Comparison of ENCODE assay signal across 9 cellular contexts in the genomic region with DNA sequence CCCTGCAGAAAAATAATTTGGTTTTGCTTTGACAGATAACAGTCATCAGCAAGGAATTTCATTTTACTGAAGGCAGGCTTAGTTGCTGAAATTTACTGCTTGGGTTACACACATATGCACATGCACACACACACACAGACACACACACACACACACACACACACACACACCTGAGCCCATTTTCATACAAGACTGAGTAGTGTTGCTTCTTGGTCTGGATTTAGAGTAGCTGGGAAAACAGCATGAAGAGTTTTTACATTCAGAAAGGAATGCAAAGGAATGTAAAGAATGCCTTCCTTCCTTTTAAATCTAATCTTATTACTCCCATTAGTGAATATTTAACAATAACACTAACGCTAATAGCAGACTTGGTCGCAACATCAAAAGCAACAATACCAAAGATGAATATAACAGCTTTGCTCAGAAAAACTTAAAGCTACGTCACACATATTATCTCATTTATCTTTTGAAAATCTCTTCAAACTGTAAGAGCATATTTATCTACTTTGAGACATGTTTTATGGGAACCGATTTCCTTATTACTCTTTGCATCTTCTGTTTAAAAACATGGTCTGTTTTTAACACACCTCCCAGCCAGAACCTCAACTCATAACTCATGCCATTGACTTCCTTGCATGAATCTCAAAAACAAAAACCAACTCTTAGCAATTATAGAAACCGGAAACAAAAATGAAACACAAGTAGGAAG. TPM values are rescaled to one million over a fixed set of nuclear protein-coding genes. Genes with fewer than 3 reads are reported as not detected.
DNase-seq lines count a peak whose midpoint lies in the region; ATAC-seq and TF ChIP-seq lines count a peak whose summit lies in the region.
"Had no signal": no experiment of that assay in that cellular context is flagged by ENCODE, and none has a peak within 500 bp of the region (broad histone marks: within the 10 kb centered on the region; RNA-seq: fewer than 3 reads in every experiment).

No MANE protein-coding gene starts in this region.

- H3K27me3 ChIP-seq in HUES48 (ENCODE audit: control insufficient read depth, insufficient read depth, low read length) = peaks cover 8% of the 10 kb centered on the region; the same call in 1 of the 2 replicates
- no peaks in the 10 kb centered on the region for H3K27me3 ChIP-seq in osteoblast (ENCODE audit: insufficient read depth, low read length)

- H3K27ac ChIP-seq in HUES48 (ENCODE audit: low read depth, low read length) (no peak overlapping the region), osteoblast (ENCODE audit: low read depth, low read length) (peak overlapping the region; percentile 30)

- peaks cover 55% of the 10 kb centered on the region for H3K79me2 ChIP-seq in osteoblast (ENCODE audit: insufficient read depth, low read length)

- peak overlapping the region in 3 of 5 experiments; percentile 4 to 42 (median 17) for H3K27ac Mint-ChIP-seq in brain

- no peak for TF ChIP-seq CTCF in brain (conservative IDR thresholded peaks at IDR 0.05)
- no peak for TF ChIP-seq CTCF in osteoblast (IDR thresholded peaks at IDR 0.05; ENCODE audit: extremely low read depth, low read depth, low read length)

- H3K4me1 Mint-ChIP-seq in brain = peaks cover 32% of the 10 kb centered on the region

- H3K9ac ChIP-seq in HUES48 (ENCODE audit: low read depth, low read length) = no peak overlapping the region

- ATAC-seq in GM18870 (IDR thresholded peaks at IDR 0.05; ENCODE audit: unreplicated experiment) (peak; percentile 47), GM19328 (IDR thresholded peaks at IDR 0.05; ENCODE audit: unreplicated experiment) (no peak)

- no peak overlapping the region for H3K4me3 Mint-ChIP-seq in brain
- H3K4me3 Mint-ChIP-seq: neural crest cell had no signal

- H3K4me2 ChIP-seq in osteoblast (ENCODE audit: insufficient read depth, low read length) = peak overlapping the region; percentile 28

- H3K4me1 ChIP-seq in HUES48 (ENCODE audit: control insufficient read depth, insufficient read depth, low read length) (peaks cover 49% of the 10 kb centered on the region), osteoblast (ENCODE audit: insufficient read depth, low read length) (peaks cover 75% of the 10 kb centered on the region)

- H3K36me3 ChIP-seq in HUES48 (ENCODE audit: control insufficient read depth, insufficient read depth, low read length) = no peaks in the 10 kb centered on the region
- H3K36me3 ChIP-seq in osteoblast (ENCODE audit: insufficient read depth, low read length) = peaks cover 7% of the 10 kb centered on the region

- H4K20me1 ChIP-seq in osteoblast (ENCODE audit: insufficient read depth, low read length) = peaks cover 7% of the 10 kb centered on the region

- no peak overlapping the region for H2AFZ ChIP-seq in osteoblast (ENCODE audit: low read length)

- no peak for DNase-seq in osteoblast (ENCODE audit: insufficient read length, low spot score, missing footprints)
- no peak for DNase-seq in GF-D8 (lab: John Stamatoyannopoulos, UW)
- DNase-seq in COR-L47 (lab: John Stamatoyannopoulos, UW) = no peak
- DNase-seq in activated CD4-positive, alpha-beta T cell treated with anti-CD3 and anti-CD28 coated beads for 48 hours = no peak

- H3K36me3 Mint-ChIP-seq in brain = no peaks in the 10 kb centered on the region

- peaks cover 4% of the 10 kb centered on the region for H3K27me3 Mint-ChIP-seq in brain

- peak overlapping the region; percentile 36; the same call in 1 of the 2 replicates for H3K4me3 ChIP-seq in HUES48 (ENCODE audit: low read depth, low read length)
- no peak overlapping the region for H3K4me3 ChIP-seq in osteoblast (ENCODE audit: insufficient read depth, low read length)

- H3K9me3 Mint-ChIP-seq in brain = peaks cover 0 to 4% (median 0%) of the 10 kb centered on the region in 5 experiments
- H3K9me3 Mint-ChIP-seq: neural crest cell had no signal

- H3K9me3 ChIP-seq in HUES48 (ENCODE audit: control insufficient read depth, insufficient read depth, low read length) (no peaks in the 10 kb centered on the region), osteoblast (ENCODE audit: low read depth, low read length) (no peaks in the 10 kb centered on the region)

RNA-seq across cellular contexts. Expression of gene RFTN1, which starts 32.5 kb away (rescaled TPM):
- 15.1 TPM for polyA plus RNA-seq in brain (ENCODE audit: insufficient read depth, low read depth, low replicate concordance)
- 94.6 and 99.2 TPM in 2 replicates for total RNA-seq in osteoblast
